20 cellular contexts compared by ENCODE assay signal in the genomic region with DNA sequence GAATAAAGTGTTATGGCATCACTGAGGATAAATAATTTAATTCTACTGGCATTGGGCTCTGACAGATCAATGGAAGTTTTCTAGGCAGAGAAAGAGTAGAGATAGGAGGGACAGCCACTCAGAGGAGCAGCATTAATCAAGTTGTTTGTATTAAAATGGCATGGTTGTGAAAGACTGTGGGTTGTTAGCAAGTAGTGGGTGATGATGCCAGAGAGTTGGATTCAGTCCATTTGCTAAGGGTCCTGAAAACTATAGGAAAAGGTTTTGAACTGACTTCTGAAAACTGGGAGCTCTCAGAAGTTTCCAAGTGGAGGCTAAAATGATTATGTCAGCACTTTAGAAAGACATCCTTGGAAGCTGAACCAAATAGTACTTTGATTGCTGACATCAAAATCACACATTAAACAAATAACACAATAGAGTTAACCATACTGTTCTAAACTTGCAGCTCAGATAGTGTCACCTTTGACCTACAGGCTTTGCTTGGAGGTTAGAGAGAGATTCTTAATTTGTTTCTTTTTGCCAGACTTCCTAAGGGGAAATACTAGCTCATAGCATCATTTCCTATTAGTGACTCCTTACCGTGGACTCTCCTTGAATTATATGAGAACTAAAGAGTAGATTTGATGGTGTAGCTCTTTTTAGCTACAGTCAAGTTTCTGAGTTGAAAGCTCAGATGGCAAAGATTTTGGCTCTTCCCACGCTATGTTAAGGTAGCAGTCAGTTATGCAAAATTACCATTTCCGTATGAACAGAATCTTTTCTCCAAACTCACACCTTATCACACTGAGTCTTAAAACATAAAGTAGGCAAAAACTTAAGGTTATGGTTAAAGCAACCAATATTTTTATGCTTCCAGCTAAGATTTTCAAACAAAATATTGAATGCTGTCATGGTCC.
A peak's percentile ranks its signal among the peaks of the same experiment; 100 is the strongest.
DNase-seq lines count a peak whose midpoint lies in the region; ATAC-seq and TF ChIP-seq lines count a peak whose summit lies in the region.
"Had no signal": no experiment of that assay in that cellular context is flagged by ENCODE, and none has a peak within 500 bp of the region (broad histone marks: within the 10 kb centered on the region; RNA-seq: fewer than 3 reads in every experiment).

No MANE protein-coding gene starts in this region.

- H3K9me3 ChIP-seq in BLaER1 treated with 17β-estradiol and CSF1 and Interleukin-3, amounts not matched to agents 10 nM and 100 nM (replicated peaks in 1 of 11): peaks cover 0 to 6% (median 0%) of the 10 kb centered on the region in 11 experiments; a peak in 2 of 22 replicates
- H3K9me3 ChIP-seq: esophagus muscularis mucosa, ovary, uterus had no signal

- peaks cover 0 to 80% (median 30%) of the 10 kb centered on the region in 11 experiments; a peak in 16 of 22 replicates for H3K36me3 ChIP-seq in BLaER1 treated with 17β-estradiol and CSF1 and Interleukin-3, amounts not matched to agents 10 nM and 100 nM
- H3K36me3 ChIP-seq: esophagus muscularis mucosa, ovary, uterus, WERI-Rb-1 had no signal

- H3K27ac Mint-ChIP-seq in nephron (peak overlapping the region; percentile 13 to 59 (median 30)), WTC11 (no peak overlapping the region)
- no peak overlapping the region for H3K27ac Mint-ChIP-seq in activated CD8-positive, alpha-beta T cell treated with anti-CD3 and anti-CD28 coated beads for 36 hours
- H3K27ac Mint-ChIP-seq: activated CD4-positive, alpha-beta memory T cell treated with anti-CD3 and anti-CD28 coated beads, Interleukin-2, amount 10 ng/mL, durations not matched to agents 7 days and 5 days had no signal

- no peak overlapping the region for H3K4me3 ChIP-seq in BLaER1 treated with 17β-estradiol and CSF1 and Interleukin-3, amounts not matched to agents 10 nM and 100 nM
- H3K4me3 ChIP-seq: esophagus muscularis mucosa, ovary, uterus had no signal

- peaks cover 11 to 80% (median 28%) of the 10 kb centered on the region in 10 experiments for H3K4me1 ChIP-seq in BLaER1 treated with 17β-estradiol and CSF1 and Interleukin-3, amounts not matched to agents 10 nM and 100 nM

- H4K20me1 ChIP-seq in BLaER1 treated with 17β-estradiol and CSF1 and Interleukin-3, amounts not matched to agents 10 nM and 100 nM: peaks cover 0 to 77% (median 0%) of the 10 kb centered on the region in 11 experiments; a peak in 5 of 22 replicates

- intact Hi-C loops in activated CD8-positive, alpha-beta T cell treated with anti-CD3 and anti-CD28 coated beads for 36 hours (cut with micrococcal nuclease): no loop called here

- no peak overlapping the region for H3K27ac ChIP-seq in BLaER1 treated with 17β-estradiol and CSF1 and Interleukin-3, amounts not matched to agents 10 nM and 100 nM
- H3K27ac ChIP-seq: esophagus muscularis mucosa, ovary, uterus, WERI-Rb-1 had no signal

- no peaks in the 10 kb centered on the region for H3K27me3 ChIP-seq in BLaER1 treated with 17β-estradiol and CSF1 and Interleukin-3, amounts not matched to agents 10 nM and 100 nM
- H3K27me3 ChIP-seq: esophagus muscularis mucosa, ovary, uterus had no signal

- TF ChIP-seq CTCF in nephron (IDR thresholded peaks at IDR 0.05; ENCODE audit: unreplicated experiment in 3 of 3) (no peak), WTC11 (IDR thresholded peaks at IDR 0.05) (no peak)
- TF ChIP-seq CTCF in activated CD8-positive, alpha-beta T cell treated with anti-CD3 and anti-CD28 coated beads for 36 hours (IDR thresholded peaks at IDR 0.05): no peak

- H3K9me3 Mint-ChIP-seq in nephron: no peaks in the 10 kb centered on the region
- H3K9me3 Mint-ChIP-seq in WTC11: peaks cover 11% of the 10 kb centered on the region
- H3K9me3 Mint-ChIP-seq in activated CD8-positive, alpha-beta T cell treated with anti-CD3 and anti-CD28 coated beads for 36 hours: no peaks in the 10 kb centered on the region
- H3K9me3 Mint-ChIP-seq: activated CD4-positive, alpha-beta memory T cell treated with anti-CD3 and anti-CD28 coated beads, Interleukin-2, amount 10 ng/mL, durations not matched to agents 7 days and 5 days; CD14-positive monocyte had no signal

- peaks cover 50% of the 10 kb centered on the region for H3K4me1 Mint-ChIP-seq in nephron
- peaks cover 24% of the 10 kb centered on the region for H3K4me1 Mint-ChIP-seq in WTC11
- peaks cover 15% of the 10 kb centered on the region for H3K4me1 Mint-ChIP-seq in activated CD8-positive, alpha-beta T cell treated with anti-CD3 and anti-CD28 coated beads for 36 hours (ENCODE audit: low read depth)

- H3K4me2 ChIP-seq in BLaER1 treated with 17β-estradiol and CSF1 and Interleukin-3, amounts not matched to agents 10 nM and 100 nM: peak overlapping the region in 6 of 11 experiments; percentile 2 to 51 (median 16); a peak in 7 of 22 replicates

- H3K4me3 Mint-ChIP-seq in nephron (no peak overlapping the region), WTC11 (no peak overlapping the region)
- no peak overlapping the region for H3K4me3 Mint-ChIP-seq in activated CD8-positive, alpha-beta T cell treated with anti-CD3 and anti-CD28 coated beads for 36 hours
- H3K4me3 Mint-ChIP-seq: activated CD4-positive, alpha-beta memory T cell treated with anti-CD3 and anti-CD28 coated beads, Interleukin-2, amount 10 ng/mL, durations not matched to agents 7 days and 5 days; CD14-positive monocyte had no signal

- ATAC-seq in HG02798 (IDR thresholded peaks at IDR 0.05; ENCODE audit: poor library complexity, unreplicated experiment) (peak; percentile 33), esophagus mucosa (peak; percentile 13), WTC11 (no peak), GM21515 (IDR thresholded peaks at IDR 0.05; ENCODE audit: unreplicated experiment) (no peak)
- ATAC-seq in activated CD8-positive, alpha-beta T cell treated with anti-CD3 and anti-CD28 coated beads for 36 hours: no peak

- CTCF ChIA-PET in WTC11 (lab: Charles Lee): interaction anchor here (1.6 kb wide), 1 partner anchor 15 kb away, joined by 3 read pairs; no protein-coding TSS in a partner anchor
- CTCF ChIA-PET in activated CD8-positive, alpha-beta T cell treated with anti-CD3 and anti-CD28 coated beads for 36 hours (lab: Charles Lee): interaction anchor here (0.8 to 1.3 kb wide), 2 partner anchors 16 to 19 kb away, joined by 4 read pairs; no protein-coding TSS in a partner anchor

- no peak overlapping the region for H3K9ac ChIP-seq in BLaER1 treated with 17β-estradiol and CSF1 and Interleukin-3, amounts not matched to agents 10 nM and 100 nM

- POLR2A ChIA-PET in WTC11 (lab: Charles Lee): no interaction called here
- POLR2A ChIA-PET in activated CD8-positive, alpha-beta T cell treated with anti-CD3 and anti-CD28 coated beads for 36 hours (lab: Charles Lee): no interaction called here

- H3K36me3 Mint-ChIP-seq in nephron (ENCODE audit: low read depth): no peaks in the 10 kb centered on the region
- peaks cover 19% of the 10 kb centered on the region for H3K36me3 Mint-ChIP-seq in WTC11
- H3K36me3 Mint-ChIP-seq in activated CD8-positive, alpha-beta T cell treated with anti-CD3 and anti-CD28 coated beads for 36 hours (ENCODE audit: low read depth): peaks cover 13% of the 10 kb centered on the region

- DNase-seq in WTC11 (ENCODE audit: low spot score): no peak
- DNase-seq in NCI-H748 (lab: John Stamatoyannopoulos, UW; ENCODE audit: unreplicated experiment): no peak
- no peak for DNase-seq in activated CD8-positive, alpha-beta T cell treated with anti-CD3 and anti-CD28 coated beads for 36 hours
- DNase-seq: activated CD4-positive, alpha-beta memory T cell treated with anti-CD3 and anti-CD28 coated beads, Interleukin-2, amount 10 ng/mL, durations not matched to agents 7 days and 5 days; activated naive CD4-positive, alpha-beta T cell; activated T-cell treated with anti-CD3 and anti-CD28 coated beads, Interleukin-2, amount 50 U/mL, for 1 hour; anterior cingulate cortex; NCI-H1436 treated with DMSO at 0.1 percent for 48 hours; NCI-H2171 treated with DMSO at 0.1 percent for 48 hours; NCI-H69; ovary; uterus; WERI-Rb-1 had no signal

- H3K27me3 Mint-ChIP-seq in nephron (ENCODE audit: low read depth): peaks cover 3% of the 10 kb centered on the region
- H3K27me3 Mint-ChIP-seq in WTC11 (ENCODE audit: low read depth): no peaks in the 10 kb centered on the region
- no peaks in the 10 kb centered on the region for H3K27me3 Mint-ChIP-seq in activated CD8-positive, alpha-beta T cell treated with anti-CD3 and anti-CD28 coated beads for 36 hours
- H3K27me3 Mint-ChIP-seq: activated CD4-positive, alpha-beta memory T cell treated with anti-CD3 and anti-CD28 coated beads, Interleukin-2, amount 10 ng/mL, durations not matched to agents 7 days and 5 days had no signal

TF ChIP-seq in WTC11, 78 proteins besides CTCF, POLR2A, EP300 and RAD21 (continues in another document):
- TF ChIP-seq ZNF423 (CRISPR knock-in tag; IDR thresholded peaks at IDR 0.05): no peak
- TF ChIP-seq ZNF138 (CRISPR knock-in tag; conservative IDR thresholded peaks at IDR 0.05): no peak
- TF ChIP-seq, protein P1, sequence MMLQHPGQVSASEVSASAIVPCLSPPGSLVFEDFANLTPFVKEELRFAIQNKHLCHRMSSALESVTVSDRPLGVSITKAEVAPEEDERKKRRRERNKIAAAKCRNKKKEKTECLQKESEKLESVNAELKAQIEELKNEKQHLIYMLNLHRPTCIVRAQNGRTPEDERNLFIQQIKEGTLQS (CRISPR knock-in tag; conservative IDR thresholded peaks at IDR 0.05): no peak
- TF ChIP-seq, protein P2, sequence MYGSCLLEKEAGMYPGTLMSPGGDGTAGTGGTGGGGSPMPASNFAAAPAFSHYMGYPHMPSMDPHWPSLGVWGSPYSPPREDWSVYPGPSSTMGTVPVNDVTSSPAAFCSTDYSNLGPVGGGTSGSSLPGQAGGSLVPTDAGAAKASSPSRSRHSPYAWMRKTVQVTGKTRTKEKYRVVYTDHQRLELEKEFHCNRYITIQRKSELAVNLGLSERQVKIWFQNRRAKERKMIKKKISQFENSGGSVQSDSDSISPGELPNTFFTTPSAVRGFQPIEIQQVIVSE (CRISPR knock-in tag; IDR thresholded peaks at IDR 0.05; ENCODE audit: borderline replicate concordance): no peak
- TF ChIP-seq ATF1 (CRISPR knock-in tag; IDR thresholded peaks at IDR 0.05): no peak
- TF ChIP-seq FOXK1 (CRISPR knock-in tag; IDR thresholded peaks at IDR 0.05): no peak
- no peak for TF ChIP-seq GTF2I (CRISPR knock-in tag; conservative IDR thresholded peaks at IDR 0.05)
- TF ChIP-seq ZNF219 (CRISPR knock-in tag; IDR thresholded peaks at IDR 0.05; ENCODE audit: borderline replicate concordance): no peak
- TF ChIP-seq CBFB (CRISPR knock-in tag; IDR thresholded peaks at IDR 0.05; ENCODE audit: low read depth): no peak

Comparison
In these comparisons a context has a peak if more than half of its experiments do, and no peak if none do; other contexts are left out.
1. ATAC-seq: peak in HG02798 (single experiment) and esophagus mucosa (single experiment); none in WTC11 (single experiment), activated CD8-positive, alpha-beta T cell treated with anti-CD3 and anti-CD28 coated beads for 36 hours (single experiment) and GM21515 (single experiment).
2. H3K27ac Mint-ChIP-seq: peak in nephron (3 of 3); none in WTC11 (single experiment) and activated CD8-positive, alpha-beta T cell treated with anti-CD3 and anti-CD28 coated beads for 36 hours (single experiment).